ENCODE assay signal across 18 cellular contexts in genomic region chr15:36577082-36577481, GRCh38. TPM values are rescaled to one million over a fixed set of nuclear protein-coding genes. Genes with fewer than 3 reads are reported as not detected.
DNase-seq lines count a peak whose midpoint lies in the region; ATAC-seq and TF ChIP-seq lines count a peak whose summit lies in the region.
"Had no signal": no experiment of that assay in that cellular context is flagged by ENCODE, and none has a peak within 500 bp of the region (broad histone marks: within the 10 kb centered on the region; RNA-seq: fewer than 3 reads in every experiment).

No MANE protein-coding gene starts in this region.

- POLR2A ChIA-PET in CD4-positive, alpha-beta T cell (lab: Charles Lee) = no interaction called here
- POLR2A ChIA-PET in activated CD4-positive, alpha-beta T cell treated with anti-CD3 and anti-CD28 coated beads, Interleukin-2, amount 10 ng/mL, durations not matched to agents 7 days and 5 days (lab: Charles Lee) = interaction anchor here (0.6 kb wide), 1 partner anchor 1026 kb away, joined by 8 read pairs; no protein-coding TSS in a partner anchor

- H3K4me3 Mint-ChIP-seq in CD4-positive, alpha-beta T cell = peak overlapping the region; percentile 58
- H3K4me3 Mint-ChIP-seq in activated CD4-positive, alpha-beta T cell treated with anti-CD3 and anti-CD28 coated beads, Interleukin-2, amount 10 ng/mL, durations not matched to agents 7 days and 5 days = no peak overlapping the region
- H3K4me3 Mint-ChIP-seq: CD14-positive monocyte, H9 had no signal

- CTCF ChIA-PET in CD4-positive, alpha-beta T cell (lab: Charles Lee) = no interaction called here
- CTCF ChIA-PET in activated CD4-positive, alpha-beta T cell treated with anti-CD3 and anti-CD28 coated beads, Interleukin-2, amount 10 ng/mL, durations not matched to agents 7 days and 5 days (lab: Charles Lee) = no interaction called here

- H3K9me3 ChIP-seq in CD4-positive, alpha-beta T cell (ENCODE audit: control insufficient read depth, low read length) = no peaks in the 10 kb centered on the region
- no peaks in the 10 kb centered on the region for H3K9me3 ChIP-seq in psoas muscle
- H3K9me3 ChIP-seq: SJCRH30 had no signal

- no peak for ATAC-seq in CD4-positive, alpha-beta T cell (ENCODE audit: poor library complexity)
- ATAC-seq in psoas muscle (no peak), GM18907 (IDR thresholded peaks at IDR 0.05; ENCODE audit: unreplicated experiment) (no peak)

- intact Hi-C loops in CD4-positive, alpha-beta T cell (cut with DNase I, micrococcal nuclease) = loop anchor here (5.0 to 10.0 kb wide), 2 partner anchors 1030 to 1032 kb away; partner anchors contain the start of gene DPH6 (in 2 of the 2)
- intact Hi-C loops in psoas muscle (cut with DNase I) = no loop called here

- no peaks in the 10 kb centered on the region for H3K9me3 Mint-ChIP-seq in CD4-positive, alpha-beta T cell
- H3K9me3 Mint-ChIP-seq in activated CD4-positive, alpha-beta T cell treated with anti-CD3 and anti-CD28 coated beads, Interleukin-2, amount 10 ng/mL, durations not matched to agents 7 days and 5 days = peaks cover 4% of the 10 kb centered on the region
- H3K9me3 Mint-ChIP-seq: H9 had no signal

- peaks cover 7% of the 10 kb centered on the region for H3K36me3 Mint-ChIP-seq in CD4-positive, alpha-beta T cell (ENCODE audit: low read depth)
- H3K36me3 Mint-ChIP-seq in activated CD4-positive, alpha-beta T cell treated with anti-CD3 and anti-CD28 coated beads, Interleukin-2, amount 10 ng/mL, durations not matched to agents 7 days and 5 days (ENCODE audit: low read depth) = peaks cover 7% of the 10 kb centered on the region
- H3K36me3 Mint-ChIP-seq: CD14-positive monocyte had no signal

- 40 to 58% (median 41%) methylated on average over 4 of the region's 4 CpGs for WGBS in psoas muscle, 3 donors

- no peak overlapping the region for H3K27ac ChIP-seq in CD4-positive, alpha-beta T cell (ENCODE audit: low read depth, low read length)
- H3K27ac ChIP-seq in psoas muscle = peak overlapping the region; percentile 76
- H3K27ac ChIP-seq: SJCRH30 had no signal

- DNase-seq in CD4-positive, alpha-beta T cell = no peak
- DNase-seq in SK-N-DZ (ENCODE audit: low spot score) (peak; percentile 85), islet precursor cell (peak; percentile 70), psoas muscle (no peak), NCI-H526 treated with DMSO at 0.1 percent for 48 hours (lab: John Stamatoyannopoulos, UW) (no peak)
- no peak for DNase-seq in activated CD4-positive, alpha-beta T cell treated with anti-CD3 and anti-CD28 coated beads, Interleukin-2, amount 10 ng/mL, durations not matched to agents 7 days and 5 days
- DNase-seq: COR-L47; EL; H9; NCI-H1105; NCI-H1694; NCI-H2107; NCI-H345; NK-92 treated with Interleukin-12 subunit alpha and Interleukin-12 subunit beta, amount 100 ng/mL, for 24 hours; RPMI8226; SJCRH30 had no signal

- no peak overlapping the region for H3K4me3 ChIP-seq in psoas muscle
- H3K4me3 ChIP-seq: SJCRH30 had no signal

- peaks cover 27% of the 10 kb centered on the region for H3K4me1 ChIP-seq in psoas muscle
- H3K4me1 ChIP-seq: SJCRH30 had no signal

- no peaks in the 10 kb centered on the region for H3K27me3 ChIP-seq in CD4-positive, alpha-beta T cell (ENCODE audit: control insufficient read depth, insufficient read depth, low read length)
- no peaks in the 10 kb centered on the region for H3K27me3 ChIP-seq in psoas muscle (ENCODE audit: insufficient read depth in 3 of 3, low read length in 2 of 3)
- H3K27me3 ChIP-seq: SJCRH30 had no signal

- no peak overlapping the region for H3K27ac Mint-ChIP-seq in CD4-positive, alpha-beta T cell
- no peak overlapping the region for H3K27ac Mint-ChIP-seq in activated CD4-positive, alpha-beta T cell treated with anti-CD3 and anti-CD28 coated beads, Interleukin-2, amount 10 ng/mL, durations not matched to agents 7 days and 5 days
- H3K27ac Mint-ChIP-seq: CD14-positive monocyte had no signal

- H3K4me1 Mint-ChIP-seq in CD4-positive, alpha-beta T cell (ENCODE audit: low read depth) = peaks cover 33% of the 10 kb centered on the region
- peaks cover 24% of the 10 kb centered on the region for H3K4me1 Mint-ChIP-seq in activated CD4-positive, alpha-beta T cell treated with anti-CD3 and anti-CD28 coated beads, Interleukin-2, amount 10 ng/mL, durations not matched to agents 7 days and 5 days

- no peaks in the 10 kb centered on the region for H3K36me3 ChIP-seq in psoas muscle (ENCODE audit: insufficient read depth in 1 of 2, low read depth in 1 of 2)
- H3K36me3 ChIP-seq: SJCRH30 had no signal

- no peak for TF ChIP-seq CTCF in CD4-positive, alpha-beta T cell (IDR thresholded peaks at IDR 0.05)
- no peak for TF ChIP-seq CTCF in psoas muscle (IDR thresholded peaks at IDR 0.05)

- peaks cover 6% of the 10 kb centered on the region for H3K27me3 Mint-ChIP-seq in CD4-positive, alpha-beta T cell
- peaks cover 10% of the 10 kb centered on the region for H3K27me3 Mint-ChIP-seq in activated CD4-positive, alpha-beta T cell treated with anti-CD3 and anti-CD28 coated beads, Interleukin-2, amount 10 ng/mL, durations not matched to agents 7 days and 5 days

RNA-seq across cellular contexts. Expression of gene CDIN1, which starts 2.3 kb away (rescaled TPM):
- 1 to 10 TPM; 4.9 to 6.5 TPM for total RNA-seq in CD4-positive, alpha-beta T cell
- polyA plus RNA-seq in SK-N-DZ (2014; cell fraction: cytosol; rRNA removed) = 11.5 and 15.1 TPM in 2 replicates
- 18.9 and 21.1 TPM in 2 replicates for polyA plus RNA-seq in SK-N-DZ (2014; cell fraction: nucleus; rRNA removed)
- 10 to 100 TPM; 11.8 to 43.2 (median 22.7) TPM for total RNA-seq in psoas muscle
- polyA plus RNA-seq in psoas muscle = 10 to 100 TPM in 1 of 3 donors, 1 to 10 TPM in 2; 7.5 to 12.9 (median 9.5) TPM
- total RNA-seq in activated CD4-positive, alpha-beta T cell treated with anti-CD3 and anti-CD28 coated beads, Interleukin-2, amount 10 ng/mL, durations not matched to agents 7 days and 5 days = 10 to 100 TPM; 12.5 to 13.3 TPM

Comparison
In these comparisons a context has a peak if more than half of its experiments do, and no peak if none do; other contexts are left out.
1. DNase-seq: peak in SK-N-DZ (single experiment) and islet precursor cell (single experiment); none in CD4-positive, alpha-beta T cell (0 of 10), psoas muscle (0 of 2), activated CD4-positive, alpha-beta T cell treated with anti-CD3 and anti-CD28 coated beads, Interleukin-2, amount 10 ng/mL, durations not matched to agents 7 days and 5 days (single experiment) and NCI-H526 treated with DMSO at 0.1 percent for 48 hours (single experiment).
2. intact Hi-C loops: an anchor here in CD4-positive, alpha-beta T cell (5.0 to 10.0 kb wide); none called in psoas muscle.